In the genomic region with DNA sequence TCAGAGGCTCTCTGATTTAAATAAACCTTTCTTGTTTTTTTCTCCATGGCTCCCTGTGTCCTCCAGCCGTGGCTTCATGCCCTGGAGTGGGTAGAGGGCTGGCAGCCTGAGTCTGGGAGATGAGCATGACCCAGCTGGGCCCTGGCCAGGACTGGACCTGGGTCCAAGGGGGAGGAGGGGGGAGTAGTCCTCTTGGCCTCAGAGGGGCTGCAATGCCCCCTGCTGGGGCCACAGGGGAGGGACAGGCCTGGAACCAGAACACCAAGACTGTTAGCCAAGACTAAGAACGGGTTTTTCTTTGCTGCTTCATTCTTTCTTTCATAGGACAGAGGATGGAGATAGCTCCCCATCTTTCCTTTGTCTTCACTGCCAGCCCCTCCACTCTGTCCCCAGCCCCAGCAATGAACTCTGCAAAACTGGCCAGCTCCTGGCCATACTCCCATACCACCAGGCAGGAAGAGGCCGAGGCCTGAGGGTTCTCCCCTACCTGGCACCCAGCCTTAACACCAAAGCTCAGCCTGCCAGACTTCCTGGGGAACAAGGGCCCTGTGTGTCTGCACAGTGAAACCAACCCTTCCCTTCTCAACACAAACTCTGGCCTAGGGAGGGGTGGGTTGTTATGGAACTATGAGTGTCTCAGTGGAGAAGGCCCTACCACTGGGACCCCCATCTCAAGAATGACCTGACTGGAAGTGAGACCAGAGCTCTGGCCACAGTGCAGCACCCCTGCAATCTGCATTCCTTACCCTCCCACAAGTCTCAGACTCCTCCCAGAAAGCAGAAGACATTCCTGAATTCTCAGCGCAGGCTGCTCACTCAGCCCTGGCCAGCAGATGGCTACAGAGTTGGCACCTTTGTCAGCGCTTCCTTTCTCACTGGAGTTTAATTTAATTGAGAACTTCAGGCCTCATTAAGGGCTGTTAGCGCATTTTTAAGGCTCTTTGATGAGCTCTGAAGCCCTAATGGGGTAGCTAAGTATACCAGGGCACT, we compare ENCODE assay signal across 8 cellular contexts. TPM values are rescaled to one million over a fixed set of nuclear protein-coding genes. Genes with fewer than 3 reads are reported as not detected.
A peak's percentile ranks its signal among the peaks of the same experiment; 100 is the strongest.
DNase-seq lines count a peak whose midpoint lies in the region; ATAC-seq, FAIRE-seq and TF ChIP-seq lines count a peak whose summit lies in the region.

No MANE protein-coding gene starts in this region.

- H3K36me3 ChIP-seq in KMS-11 (ENCODE audit: insufficient read depth) (no peaks in the 10 kb centered on the region), adrenal gland (replicated peaks in 1 of 2) (peaks cover 0 to 34% of the 10 kb centered on the region in 2 donors), cardiac muscle cell (peaks cover 15% of the 10 kb centered on the region), psoas muscle (ENCODE audit: insufficient read depth in 1 of 2, low read depth in 1 of 2) (peaks cover 2 to 40% of the 10 kb centered on the region in 2 donors)
- no peaks in the 10 kb centered on the region for H3K36me3 ChIP-seq in effector memory CD4-positive, alpha-beta T cell (ENCODE audit: control insufficient read depth, insufficient read depth, low read length)

- no peak for TF ChIP-seq POLR2A in adrenal gland (IDR thresholded peaks at IDR 0.05)

- H3K27ac ChIP-seq in KMS-11, result no peak overlapping the region; the same call in 1 of the 2 replicates
- peak overlapping the region in 4 of 5 donors; percentile 59 to 98 (median 76) for H3K27ac ChIP-seq in adrenal gland
- peak overlapping the region; percentile 81 for H3K27ac ChIP-seq in cardiac muscle cell
- H3K27ac ChIP-seq in psoas muscle, result peak overlapping the region; percentile 96
- H3K27ac ChIP-seq in effector memory CD4-positive, alpha-beta T cell (ENCODE audit: insufficient read depth, low read length, poor library complexity, severe bottlenecking), result no peak overlapping the region

- H3K27me3 ChIP-seq in KMS-11 (ENCODE audit: insufficient read depth, low read depth) (no peaks in the 10 kb centered on the region), adrenal gland (no peaks in the 10 kb centered on the region), cardiac muscle cell (no peaks in the 10 kb centered on the region), psoas muscle (ENCODE audit: insufficient read depth in 3 of 3, low read length in 2 of 3) (no peaks in the 10 kb centered on the region)
- H3K27me3 ChIP-seq in effector memory CD4-positive, alpha-beta T cell (replicated peaks; ENCODE audit: control insufficient read depth, insufficient read depth, low read length, poor library complexity, severe bottlenecking), result no peaks in the 10 kb centered on the region

- TF ChIP-seq CTCF in D721Med (IDR thresholded peaks at IDR 0.05; ENCODE audit: insufficient read depth, missing control alignments), result peak; percentile 57
- peak; percentile 84 for TF ChIP-seq CTCF in KMS-11 (conservative IDR thresholded peaks at IDR 0.05; ENCODE audit: low read depth, low read length)
- peak; percentile 42 to 91 (median 81) for TF ChIP-seq CTCF in adrenal gland (IDR thresholded peaks at IDR 0.05)
- peak; percentile 95 for TF ChIP-seq CTCF in cardiac muscle cell (IDR thresholded peaks at IDR 0.05; ENCODE audit: low read depth, low read length)
- TF ChIP-seq CTCF in psoas muscle (IDR thresholded peaks at IDR 0.05), result peak; percentile 84

- no peaks in the 10 kb centered on the region for H4K20me1 ChIP-seq in KMS-11 (ENCODE audit: insufficient read depth)

- H3K4me3 ChIP-seq in KMS-11 (IDR thresholded peaks at IDR 0.05; ENCODE audit: insufficient read depth, low read depth, low read length), result no peak overlapping the region
- H3K4me3 ChIP-seq in adrenal gland, result no peak overlapping the region
- H3K4me3 ChIP-seq in cardiac muscle cell, result no peak overlapping the region
- H3K4me3 ChIP-seq in psoas muscle, result peak overlapping the region; percentile 4
- H3K4me3 ChIP-seq in effector memory CD4-positive, alpha-beta T cell (ENCODE audit: insufficient read depth, low read depth, low read length, poor library complexity, severe bottlenecking), result no peak overlapping the region

- H3K4me1 ChIP-seq in KMS-11 (ENCODE audit: low read depth, poor library complexity, severe bottlenecking) (peaks cover 14% of the 10 kb centered on the region), adrenal gland (replicated peaks in 1 of 2) (peaks cover 35 to 53% of the 10 kb centered on the region in 2 donors), cardiac muscle cell (ENCODE audit: low read depth) (peaks cover 20% of the 10 kb centered on the region), psoas muscle (peaks cover 51% of the 10 kb centered on the region)
- peaks cover 5% of the 10 kb centered on the region for H3K4me1 ChIP-seq in effector memory CD4-positive, alpha-beta T cell (ENCODE audit: control insufficient read depth, insufficient read depth, low read length, poor library complexity, severe bottlenecking)

- intact Hi-C loops in adrenal gland (cut with DNase I) (loop anchor here (5.0 to 10.0 kb wide), 3 partner anchors 62 to 140 kb away; no protein-coding TSS in a partner anchor), psoas muscle (cut with DNase I) (loop anchor here (1.0 to 2.0 kb wide), 2 partner anchors 62 kb away; no protein-coding TSS in a partner anchor)

- no peak overlapping the region for H3K4me2 ChIP-seq in KMS-11

- ATAC-seq in psoas muscle (peak; percentile 68 to 74 (median 72)), GM18517 (IDR thresholded peaks at IDR 0.05; ENCODE audit: unreplicated experiment) (no peak), HG02852 (IDR thresholded peaks at IDR 0.05; ENCODE audit: unreplicated experiment) (no peak)

- H3K9me3 ChIP-seq in adrenal gland (replicated peaks in 1 of 3) (no peaks in the 10 kb centered on the region), cardiac muscle cell (ENCODE audit: low read depth) (no peaks in the 10 kb centered on the region), psoas muscle (no peaks in the 10 kb centered on the region)
- no peaks in the 10 kb centered on the region for H3K9me3 ChIP-seq in effector memory CD4-positive, alpha-beta T cell (ENCODE audit: control insufficient read depth, low read length)

- no peak for FAIRE-seq in D721Med (lab: Jason Lieb, UNC)

- no peak overlapping the region for H3K9ac ChIP-seq in KMS-11

- DNase-seq in D721Med (ENCODE audit: insufficient read length, low spot score), result no peak
- DNase-seq in adrenal gland, result peak; percentile 91 to 96 (median 94)
- peak; percentile 68 to 89 for DNase-seq in cardiac muscle cell (ENCODE audit: low read depth in 1 of 2, low spot score in 1 of 2)
- peak; percentile 91 to 96 for DNase-seq in psoas muscle
- DNase-seq in effector memory CD4-positive, alpha-beta T cell, result no peak

- no peaks in the 10 kb centered on the region for H3K79me2 ChIP-seq in KMS-11 (ENCODE audit: insufficient read depth, low read depth)

- WGBS in adrenal gland, 4 donors, result 26 to 32% (median 29%) methylated on average over 6 of the region's 6 CpGs
- 14 to 20% (median 16%) methylated on average over 6 of the region's 6 CpGs for WGBS in psoas muscle, 3 donors

- no peak overlapping the region for H2AFZ ChIP-seq in KMS-11 (ENCODE audit: low read depth)

RNA-seq across cellular contexts. Expression of gene SLC29A1, which starts 11.0 kb away (rescaled TPM):
- 100 to 1,000 TPM; 104 to 356 (median 186) TPM for total RNA-seq in adrenal gland
- 100 to 1,000 TPM in 2 of 3 donors, 10 to 100 TPM in 1; 51.9 to 113 (median 108) TPM for polyA plus RNA-seq in adrenal gland
- 62.7 and 64.9 TPM in 2 replicates for total RNA-seq in cardiac muscle cell
- polyA plus RNA-seq in cardiac muscle cell, result 85.4 and 88.7 TPM in 2 replicates
- 10 to 100 TPM; 29.6 to 80.7 (median 41.6) TPM for total RNA-seq in psoas muscle
- 10 to 100 TPM; 29.1 to 39.7 (median 39.1) TPM for polyA plus RNA-seq in psoas muscle

RNA-seq across cellular contexts. Expression of gene HSP90AB1, which starts 12.5 kb away (rescaled TPM):
- total RNA-seq in adrenal gland (1,000 to 10,000 TPM in 3 of 8 donors, 100 to 1,000 TPM in 5; 692 to 1,293 (median 857) TPM), cardiac muscle cell (865 and 876 TPM in 2 replicates), psoas muscle (1,000 to 10,000 TPM; 1,150 to 1,595 (median 1,339) TPM)
- polyA plus RNA-seq in adrenal gland (1,000 to 10,000 TPM in 1 of 3 donors, 100 to 1,000 TPM in 2; 275 to 2,249 (median 420) TPM), cardiac muscle cell (665 and 702 TPM in 2 replicates), psoas muscle (1,000 to 10,000 TPM in 2 of 3 donors, 100 to 1,000 TPM in 1; 743 to 1,128 (median 1,033) TPM)

RNA-seq across cellular contexts. Expression of gene MYMX, which starts 17.7 kb away (rescaled TPM):
- under 1 TPM in 1 of 8 donors, not detected in 7; 0.39 TPM for total RNA-seq in adrenal gland
- polyA plus RNA-seq in adrenal gland, result under 1 TPM in 1 of 3 donors, not detected in 2; 0.94 TPM
- total RNA-seq in cardiac muscle cell, result 0.21 TPM in 1 of 2 replicates, not detected in the other
- 0.55 and 1.0 TPM in 2 replicates for polyA plus RNA-seq in cardiac muscle cell
- under 1 TPM in 3 of 4 donors, not detected in 1; 0.34 to 0.54 (median 0.36) TPM for total RNA-seq in psoas muscle
- polyA plus RNA-seq in psoas muscle, result under 1 TPM in 2 of 3 donors, not detected in 1; 0.09 to 0.61 TPM

RNA-seq across cellular contexts. Expression of gene SLC35B2, which starts 22.9 kb away (rescaled TPM):
- total RNA-seq in adrenal gland (10 to 100 TPM; 48.5 to 79.8 (median 63.5) TPM), cardiac muscle cell (34.3 and 50.5 TPM in 2 replicates), psoas muscle (10 to 100 TPM; 10.9 to 23.3 (median 18.0) TPM)
- polyA plus RNA-seq in adrenal gland (10 to 100 TPM; 12.7 to 37.5 (median 19.3) TPM), cardiac muscle cell (44.4 and 63.3 TPM in 2 replicates), psoas muscle (10 to 100 TPM; 16.0 to 23.6 (median 20.8) TPM)

RNA-seq across cellular contexts. Expression of gene NFKBIE, which starts 31.0 kb away (rescaled TPM):
- total RNA-seq in adrenal gland, result 10 to 100 TPM in 5 of 8 donors, 1 to 10 TPM in 3; 4.8 to 31.2 (median 10.5) TPM
- 10 to 100 TPM in 2 of 3 donors, 1 to 10 TPM in 1; 5.8 to 17.0 (median 10.5) TPM for polyA plus RNA-seq in adrenal gland
- total RNA-seq in cardiac muscle cell, result 23.8 and 34.2 TPM in 2 replicates
- 8.2 and 12.5 TPM in 2 replicates for polyA plus RNA-seq in cardiac muscle cell
- 1 to 10 TPM; 2.1 to 5.0 (median 3.0) TPM for total RNA-seq in psoas muscle
- 1 to 10 TPM; 2.8 to 5.2 (median 4.0) TPM for polyA plus RNA-seq in psoas muscle

Comparison
In these comparisons a context has a peak if more than half of its experiments do, and no peak if none do; other contexts are left out.
1. DNase-seq: peak in adrenal gland (7 of 7), cardiac muscle cell (2 of 2) and psoas muscle (2 of 2); none in D721Med (single experiment) and effector memory CD4-positive, alpha-beta T cell (0 of 3).
2. H3K27ac ChIP-seq: peak in adrenal gland (4 of 5), cardiac muscle cell (single experiment) and psoas muscle (single experiment); none in KMS-11 (single experiment) and effector memory CD4-positive, alpha-beta T cell (single experiment).
3. ATAC-seq: peak in psoas muscle (4 of 4); none in GM18517 (single experiment) and HG02852 (single experiment).
4. Peak in every context shown above with its lines, with median percentiles within 50 percentile points of each other: CTCF ChIP-seq.